ENCODE assay signal across 13 cellular contexts in the genomic region with DNA sequence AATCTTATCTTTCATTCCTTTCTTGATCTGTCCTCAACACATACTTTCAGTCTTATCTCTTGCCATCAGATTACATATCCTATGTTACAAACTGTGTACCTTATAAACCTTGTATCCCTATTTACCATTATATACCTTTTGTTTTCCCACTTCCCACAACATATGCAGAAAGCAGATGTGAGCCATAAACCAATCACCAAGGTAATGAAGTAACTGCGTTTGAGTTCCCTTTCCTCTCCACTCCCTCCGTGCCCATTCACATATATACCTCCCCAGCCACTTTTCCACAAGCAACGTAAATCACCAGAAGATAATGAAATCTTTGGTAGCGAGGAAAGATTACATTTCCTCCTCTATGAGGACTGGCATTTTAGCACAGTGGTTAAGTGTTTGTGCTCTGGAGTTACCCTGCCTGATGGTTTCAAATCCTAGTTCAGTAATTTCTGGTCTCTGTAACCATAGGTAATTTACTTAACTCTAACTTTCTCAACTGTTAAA. TPM values are rescaled to one million over a fixed set of nuclear protein-coding genes. Genes with fewer than 3 reads are reported as not detected.
DNase-seq lines count a peak whose midpoint lies in the region; ATAC-seq, FAIRE-seq and TF ChIP-seq lines count a peak whose summit lies in the region.
"Had no signal": no experiment of that assay in that cellular context is flagged by ENCODE, and none has a peak within 500 bp of the region (broad histone marks: within the 10 kb centered on the region; RNA-seq: fewer than 3 reads in every experiment).

No MANE protein-coding gene starts in this region.

- DNase-seq in D721Med (ENCODE audit: insufficient read length, low spot score) = no peak
- DNase-seq in neuronal stem cell (ENCODE audit: low spot score) = no peak
- DNase-seq in islet precursor cell = no peak
- DNase-seq in PC-3 = no peak
- DNase-seq: ACHN; CD4-positive, CD25-positive, alpha-beta regulatory T cell; DMS 273 treated with DMSO at 0.1 percent for 48 hours; GM23248 had no signal

- ATAC-seq in HG03025 (IDR thresholded peaks at IDR 0.05; ENCODE audit: low FRiP score, unreplicated experiment) (no peak), PC-3 (no peak)

- no peak overlapping the region for H2AK5ac ChIP-seq in neuronal stem cell (ENCODE audit: low read depth, low read length)

- no peak overlapping the region for H3K23ac ChIP-seq in neuronal stem cell (ENCODE audit: low read depth, low read length, poor library complexity)

- no peaks in the 10 kb centered on the region for H3K79me1 ChIP-seq in neuronal stem cell (ENCODE audit: low read depth, low read length)

- no peak overlapping the region for H2BK120ac ChIP-seq in neuronal stem cell (ENCODE audit: low read depth, low read length)

- H4K20me1 ChIP-seq in Loucy (ENCODE audit: insufficient read depth, low read length, poor library complexity, severe bottlenecking) (no peaks in the 10 kb centered on the region), PC-3 (ENCODE audit: low read length) (no peaks in the 10 kb centered on the region)
- H4K20me1 ChIP-seq: BLaER1 treated with 17β-estradiol and CSF1 and Interleukin-3, amounts not matched to agents 10 nM and 100 nM had no signal

- no peaks in the 10 kb centered on the region for H3K9me3 ChIP-seq in Loucy (ENCODE audit: insufficient read depth, low read depth, low read length)
- no peaks in the 10 kb centered on the region for H3K9me3 ChIP-seq in iPS-15b (ENCODE audit: control insufficient read depth, insufficient read depth, low read length)
- H3K9me3 ChIP-seq in neuronal stem cell (replicated peaks in 1 of 2; ENCODE audit: control insufficient read depth in 2 of 2, insufficient read depth in 1 of 2, low read depth in 1 of 2, low read length in 2 of 2) = peaks cover 0 to 2% of the 10 kb centered on the region in 2 donors
- H3K9me3 ChIP-seq in PC-3 (ENCODE audit: low read length) = no peaks in the 10 kb centered on the region
- H3K9me3 ChIP-seq: HAP-1 had no signal

- no peak for TF ChIP-seq CTCF in D721Med (IDR thresholded peaks at IDR 0.05; ENCODE audit: insufficient read depth, missing control alignments)
- no peak for TF ChIP-seq CTCF in Loucy (conservative IDR thresholded peaks at IDR 0.05; ENCODE audit: low read length)
- no peak for TF ChIP-seq CTCF in PC-3 (conservative IDR thresholded peaks at IDR 0.05; ENCODE audit: low read depth, low read length)

- CTCF ChIA-PET in PC-3 (lab: Charles Lee) = no interaction called here

- H3K9me2 ChIP-seq in Loucy (replicated peaks; ENCODE audit: low read depth, low read length) (no peaks in the 10 kb centered on the region), PC-3 (replicated peaks; ENCODE audit: low read length) (no peaks in the 10 kb centered on the region)

- H3K4me2 ChIP-seq in Loucy (ENCODE audit: low read depth, low read length, poor library complexity, severe bottlenecking) (no peak overlapping the region), neuronal stem cell (ENCODE audit: insufficient read depth, low read length, poor library complexity, severe bottlenecking) (no peak overlapping the region), PC-3 (ENCODE audit: low read length) (no peak overlapping the region)
- H3K4me2 ChIP-seq: BLaER1 treated with 17β-estradiol and CSF1 and Interleukin-3, amounts not matched to agents 10 nM and 100 nM had no signal

- WGBS in neuronal stem cell (ENCODE audit: extremely low coverage in 2 of 2, insufficient read length in 2 of 2, insufficient replicate concordance in 1 of 2), 2 donors = no CpG with 5 or more reads among the region's 4 CpGs

- no peak overlapping the region for H3K4me3 ChIP-seq in Loucy (ENCODE audit: low read length, poor library complexity, severe bottlenecking)
- H3K4me3 ChIP-seq in iPS-15b (ENCODE audit: low read depth, low read length) = no peak overlapping the region
- no peak overlapping the region for H3K4me3 ChIP-seq in neuronal stem cell (ENCODE audit: low read length in 2 of 2)
- no peak overlapping the region for H3K4me3 ChIP-seq in PC-3 (ENCODE audit: low read length)
- H3K4me3 ChIP-seq: BLaER1 treated with 17β-estradiol and CSF1 and Interleukin-3, amounts not matched to agents 10 nM and 100 nM; GM23248; HAP-1 had no signal

- no peak overlapping the region for H4K8ac ChIP-seq in neuronal stem cell (ENCODE audit: low read depth, low read length)

- H3F3A ChIP-seq in Loucy (ENCODE audit: low read depth) (no peaks in the 10 kb centered on the region), PC-3 (ENCODE audit: low read length, unreplicated experiment) (no peaks in the 10 kb centered on the region)

- H3K27ac ChIP-seq in neuronal stem cell (replicated peaks; ENCODE audit: low read length) (no peak overlapping the region), PC-3 (ENCODE audit: low read length) (no peak overlapping the region)
- H3K27ac ChIP-seq: BLaER1 treated with 17β-estradiol and CSF1 and Interleukin-3, amounts not matched to agents 10 nM and 100 nM; GM23248 had no signal

- H3K79me2 ChIP-seq in Loucy (ENCODE audit: insufficient read depth, low read length) = no peaks in the 10 kb centered on the region
- no peaks in the 10 kb centered on the region for H3K79me2 ChIP-seq in PC-3 (ENCODE audit: low read length)

- H2BK15ac ChIP-seq in neuronal stem cell (ENCODE audit: low read length) = no peak overlapping the region

- no peak overlapping the region for H3K14ac ChIP-seq in neuronal stem cell (ENCODE audit: low read length)

- no peak overlapping the region for H3K4ac ChIP-seq in neuronal stem cell (ENCODE audit: low read length)

- no peak overlapping the region for H2BK5ac ChIP-seq in neuronal stem cell (ENCODE audit: low read length)

- H3K36me3 ChIP-seq in Loucy (ENCODE audit: insufficient read depth, low read length) (no peaks in the 10 kb centered on the region), iPS-15b (ENCODE audit: control insufficient read depth, insufficient read depth, low read length) (no peaks in the 10 kb centered on the region), neuronal stem cell (replicated peaks in 1 of 2; ENCODE audit: control insufficient read depth in 2 of 2, insufficient read depth in 2 of 2, low read length in 2 of 2) (no peaks in the 10 kb centered on the region), PC-3 (ENCODE audit: low read depth, low read length) (no peaks in the 10 kb centered on the region)
- H3K36me3 ChIP-seq: BLaER1 treated with 17β-estradiol and CSF1 and Interleukin-3, amounts not matched to agents 10 nM and 100 nM; HAP-1 had no signal

- H3K18ac ChIP-seq in neuronal stem cell (ENCODE audit: low read length) = no peak overlapping the region

- intact Hi-C loops in PC-3 (cut with micrococcal nuclease) = no loop called here

- POLR2A ChIA-PET in PC-3 (lab: Charles Lee; ENCODE audit: unreplicated experiment) = no interaction called here

- H2BK12ac ChIP-seq in neuronal stem cell (ENCODE audit: low read length) = no peak overlapping the region

- no peak overlapping the region for H4K91ac ChIP-seq in neuronal stem cell (ENCODE audit: low read depth, low read length, poor library complexity)

- BruUV-seq in PC-3 (replicated peaks; lab: Mats Ljungman, UMichigan) = no TSS peak

- H3K27me3 ChIP-seq in Loucy (ENCODE audit: insufficient read depth, low read length, poor library complexity, severe bottlenecking) = no peaks in the 10 kb centered on the region
- H3K27me3 ChIP-seq in iPS-15b (ENCODE audit: control insufficient read depth, insufficient read depth, low read length) = no peaks in the 10 kb centered on the region
- no peaks in the 10 kb centered on the region for H3K27me3 ChIP-seq in neuronal stem cell (ENCODE audit: control insufficient read depth in 3 of 3, insufficient read depth in 3 of 3, low read depth in 1 of 3, low read length in 3 of 3)
- H3K27me3 ChIP-seq in PC-3 (ENCODE audit: low read length) = no peaks in the 10 kb centered on the region
- H3K27me3 ChIP-seq: BLaER1 treated with 17β-estradiol and CSF1 and Interleukin-3, amounts not matched to agents 10 nM and 100 nM had no signal

- H2AFZ ChIP-seq in Loucy (ENCODE audit: low read length) (peak overlapping the region; percentile 39; the same call in 1 of the 2 replicates), neuronal stem cell (ENCODE audit: low read length) (peak overlapping the region; percentile 8), PC-3 (ENCODE audit: low read length) (no peak overlapping the region)
- H2AFZ ChIP-seq: GM23248 had no signal

- no peak overlapping the region for H3K9ac ChIP-seq in Loucy (ENCODE audit: low read depth, low read length, poor library complexity, severe bottlenecking)
- peak overlapping the region; percentile 13 for H3K9ac ChIP-seq in iPS-15b (ENCODE audit: low read depth, low read length)
- H3K9ac ChIP-seq in neuronal stem cell (ENCODE audit: low read depth, low read length, poor library complexity) = no peak overlapping the region
- no peak overlapping the region for H3K9ac ChIP-seq in PC-3 (ENCODE audit: low read length)
- H3K9ac ChIP-seq: BLaER1 treated with 17β-estradiol and CSF1 and Interleukin-3, amounts not matched to agents 10 nM and 100 nM; GM23248 had no signal

- peak; percentile 21 for FAIRE-seq in D721Med (lab: Jason Lieb, UNC)

- H3K4me1 ChIP-seq in Loucy (ENCODE audit: insufficient read depth, low read length, poor library complexity, severe bottlenecking) (peaks cover 14% of the 10 kb centered on the region), iPS-15b (ENCODE audit: control insufficient read depth, insufficient read depth, low read length) (no peaks in the 10 kb centered on the region), neuronal stem cell (ENCODE audit: control insufficient read depth in 2 of 2, insufficient read depth in 1 of 2, low read depth in 1 of 2, low read length in 2 of 2) (peaks cover 0 to 8% of the 10 kb centered on the region in 2 donors), PC-3 (ENCODE audit: insufficient read depth, low read length) (no peaks in the 10 kb centered on the region)

RNA-seq across cellular contexts. Expression of gene PHF14, which starts 55.5 kb away (rescaled TPM):
- polyA plus RNA-seq in neuronal stem cell (2013, experiment 1 of 2) = 59.1 TPM
- 60.5 TPM for polyA plus RNA-seq in neuronal stem cell (2013, experiment 2 of 2)
- total RNA-seq in PC-3 (2014; rRNA removed) = 35.4 and 42.6 TPM in 2 replicates
